ENCODE assay signal across 8 cellular contexts in the genomic region with DNA sequence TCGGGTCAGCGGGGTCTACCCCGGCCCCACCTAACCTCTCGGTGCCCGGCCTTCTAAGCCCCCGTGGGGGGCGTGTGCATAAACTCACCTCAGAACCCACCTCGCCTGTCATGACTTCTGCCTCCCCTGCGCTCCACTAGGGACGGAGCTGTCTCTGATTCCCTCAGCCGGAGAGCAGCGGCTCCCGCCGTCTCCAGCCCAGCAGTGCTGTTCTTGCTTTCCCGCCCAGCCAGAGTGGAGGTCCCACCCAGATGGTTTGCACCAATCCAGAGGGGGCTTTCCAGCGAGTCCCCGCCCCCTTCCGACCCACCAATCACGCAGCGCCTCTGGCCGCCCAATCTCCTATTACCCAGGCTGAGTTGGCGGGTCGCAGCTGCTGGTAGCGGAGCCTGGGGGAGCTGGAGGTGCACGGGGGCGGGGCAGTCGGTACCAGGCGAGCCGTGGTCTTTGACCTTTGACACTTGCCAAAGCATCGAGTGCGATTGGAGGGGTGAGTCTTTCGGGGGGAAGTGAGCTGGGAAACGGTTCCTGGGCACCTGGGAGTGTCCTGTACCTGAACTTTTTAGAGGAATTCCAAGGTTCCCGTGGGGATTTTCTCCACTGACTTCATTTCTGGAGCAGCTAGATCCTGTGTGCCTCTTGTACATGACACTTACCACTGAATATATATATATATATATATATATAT. TPM values are rescaled to one million over a fixed set of nuclear protein-coding genes. Genes with fewer than 3 reads are reported as not detected.
DNase-seq lines count a peak whose midpoint lies in the region; ATAC-seq, FAIRE-seq and TF ChIP-seq lines count a peak whose summit lies in the region.

Gene CLSPN (minus strand): TSS at position 220 of the 688 bp plus-strand sequence. CDS start 108 bp downstream, at position 112.

- peak within 1 kb of the TSS; percentile 57 to 80 for H3K27ac ChIP-seq in kidney (ENCODE audit: low read depth in 2 of 2, low read length in 2 of 2)

- H3K4me3 ChIP-seq in AG10803 (ENCODE audit: low read length): peak within 1 kb of the TSS; percentile 84
- H3K4me3 ChIP-seq in kidney (ENCODE audit: low read length in 2 of 2): peak within 1 kb of the TSS; percentile 77 to 83

- FAIRE-seq in kidney (lab: Jason Lieb, UNC): peak; percentile 46

- intact Hi-C loops in kidney (cut with DNase I): no loop called here

- ATAC-seq in GM19043 (IDR thresholded peaks at IDR 0.05; ENCODE audit: low read depth, unreplicated experiment) (peak; percentile 87), HG03378 (IDR thresholded peaks at IDR 0.05; ENCODE audit: unreplicated experiment) (peak; percentile 78)

- H3K9me3 ChIP-seq in kidney (ENCODE audit: control insufficient read depth in 1 of 2, low read length in 2 of 2): no peaks in the 10 kb centered on the region

- H3K4me1 ChIP-seq in kidney (ENCODE audit: control insufficient read depth in 1 of 2, insufficient read depth in 1 of 2, low read depth in 1 of 2, low read length in 2 of 2): no peaks in the 10 kb centered on the region

- DNase-seq in AG10803 (ENCODE audit: low read depth) (peak; percentile 92), NCI-H460 (ENCODE audit: extremely low read depth, low read depth) (peak; percentile 89), cerebellum (ENCODE audit: low spot score) (peak; percentile 96), kidney (peak; percentile 97)
- peak; percentile 93 for DNase-seq in activated CD4-positive, CD25-positive, alpha-beta regulatory T cell treated with anti-CD3 and anti-CD28 coated beads, Interleukin-2, amount 50 U/mL, for 72 hours
- DNase-seq in stimulated activated CD4-positive, alpha-beta T cell treated with anti-CD3 and anti-CD28 coated beads, Interleukin-15, amount 100 ng/mL, for 24 hours: peak; percentile 98

- H3K9ac ChIP-seq in kidney (ENCODE audit: low read length in 2 of 2): peak within 1 kb of the TSS; percentile 85 to 87

- TF ChIP-seq CTCF in AG10803 (conservative IDR thresholded peaks at IDR 0.05; ENCODE audit: low read length): no peak
- no peak for TF ChIP-seq CTCF in kidney (IDR thresholded peaks at IDR 0.05; ENCODE audit: borderline replicate concordance, extremely low read depth, insufficient read depth)

- no peaks in the 10 kb centered on the region for H3K36me3 ChIP-seq in kidney (ENCODE audit: control insufficient read depth in 1 of 2, insufficient read depth in 2 of 2, low read length in 2 of 2)

RNA-seq across cellular contexts. Expression of gene CLSPN, which starts in this region (rescaled TPM):
- total RNA-seq in NCI-H460 (2014; rRNA removed; shearing (Covaris generic)): 8.2 and 9.2 TPM in 2 replicates
- 6.9 and 16.0 TPM in 2 replicates for polyA plus RNA-seq in NCI-H460 (2014; cell fraction: nucleus; rRNA removed)
- 7.1 TPM for total RNA-seq in cerebellum
- 1.1 TPM for total RNA-seq in kidney
- 0.92 TPM for polyA plus RNA-seq in kidney (ENCODE audit: insufficient read depth, low read depth, low replicate concordance)

Comparison
In these comparisons a context has a peak if more than half of its experiments do, and no peak if none do; other contexts are left out.
1. Peak in every context shown above with its lines: DNase-seq, ATAC-seq, H3K4me3 ChIP-seq and H3K27ac ChIP-seq.